9 cellular contexts compared by ENCODE assay signal in the genomic region with DNA sequence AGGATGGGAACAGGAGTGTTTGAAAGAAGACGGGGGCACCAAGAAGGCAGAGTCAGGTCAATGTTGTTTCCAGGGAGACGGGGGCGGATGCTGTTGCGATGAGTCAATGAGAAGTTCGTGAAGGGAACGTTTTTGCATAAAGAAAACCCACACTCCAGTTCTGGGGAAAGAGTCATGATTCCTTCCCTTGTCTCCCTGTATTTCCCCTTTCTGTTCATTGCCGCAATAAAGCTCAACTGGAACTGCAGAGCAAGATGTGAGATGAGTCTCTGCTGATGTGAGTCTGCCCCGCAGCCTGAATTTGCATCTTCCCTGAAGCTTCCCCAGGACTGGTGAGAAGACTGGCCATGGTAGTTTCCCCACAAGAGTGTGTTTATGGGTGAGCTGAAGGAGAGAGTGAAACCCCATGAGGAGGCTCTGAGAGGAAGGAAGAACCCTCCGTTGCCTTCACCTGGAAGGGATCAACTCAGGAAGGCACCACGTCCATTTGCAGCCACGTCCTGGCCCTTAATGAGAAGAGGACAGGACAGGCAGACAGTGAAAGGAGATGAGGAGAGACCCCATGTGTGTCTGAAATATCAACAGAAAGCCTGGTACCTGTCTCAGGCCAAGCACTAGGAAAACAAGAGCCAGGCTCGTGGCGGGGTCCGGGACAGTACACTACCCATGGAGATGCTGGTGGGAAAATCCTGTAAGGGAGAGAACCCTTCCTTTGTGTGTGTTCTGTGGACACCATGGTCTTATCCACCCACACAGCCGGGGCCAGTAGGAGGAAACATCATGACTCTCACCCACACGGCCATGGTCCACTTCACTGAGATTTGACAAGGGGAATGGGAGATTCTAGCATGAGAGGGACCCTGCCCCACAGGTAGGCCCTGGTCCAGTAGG. TPM values are rescaled to one million over a fixed set of nuclear protein-coding genes. Genes with fewer than 3 reads are reported as not detected.
DNase-seq lines count a peak whose midpoint lies in the region; ATAC-seq and TF ChIP-seq lines count a peak whose summit lies in the region.
"Had no signal": no experiment of that assay in that cellular context is flagged by ENCODE, and none has a peak within 500 bp of the region (broad histone marks: within the 10 kb centered on the region; RNA-seq: fewer than 3 reads in every experiment).

No MANE protein-coding gene starts in this region.

- peak overlapping the region; percentile 52 for H3K27ac Mint-ChIP-seq in endothelial cell (ENCODE audit: unreplicated experiment)
- peak overlapping the region in 1 of 7 donors; percentile 35 for H3K27ac Mint-ChIP-seq in CD4-positive, alpha-beta memory T cell
- H3K27ac Mint-ChIP-seq: activated CD8-positive, alpha-beta T cell treated with anti-CD3 and anti-CD28 coated beads, Interleukin-2, amount 10 ng/mL, durations not matched to agents 7 days and 5 days had no signal

- POLR2A ChIA-PET in CD4-positive, alpha-beta memory T cell (lab: Charles Lee; ENCODE audit: partially characterized antibody): no interaction called here

- DNase-seq in GM12865 (ENCODE audit: low read depth) (peak; percentile 66), endothelial cell (ENCODE audit: low spot score) (no peak), HT-29 (ENCODE audit: low spot score) (no peak)
- no peak for DNase-seq in CD4-positive, alpha-beta memory T cell
- no peak for DNase-seq in stimulated activated naive CD4-positive, alpha-beta T cell treated with Interleukin-2 at 50 U/mL for 16 hours (lab: John Stamatoyannopoulos, UW)
- DNase-seq: activated CD8-positive, alpha-beta T cell treated with anti-CD3 and anti-CD28 coated beads, Interleukin-2, amount 10 ng/mL, durations not matched to agents 7 days and 5 days; mammary epithelial cell had no signal

- H3K4me3 Mint-ChIP-seq in endothelial cell (ENCODE audit: unreplicated experiment): no peak overlapping the region
- no peak overlapping the region for H3K4me3 Mint-ChIP-seq in CD4-positive, alpha-beta memory T cell
- H3K4me3 Mint-ChIP-seq: activated CD8-positive, alpha-beta T cell treated with anti-CD3 and anti-CD28 coated beads, Interleukin-2, amount 10 ng/mL, durations not matched to agents 7 days and 5 days had no signal

- peak; percentile 66 for ATAC-seq in GM21619 (IDR thresholded peaks at IDR 0.05; ENCODE audit: unreplicated experiment)
- ATAC-seq: activated CD8-positive, alpha-beta T cell treated with anti-CD3 and anti-CD28 coated beads, Interleukin-2, amount 10 ng/mL, durations not matched to agents 7 days and 5 days had no signal

- H3K9me3 ChIP-seq in CD4-positive, alpha-beta memory T cell (ENCODE audit: control insufficient read depth in 1 of 2, low read length in 2 of 2): no peaks in the 10 kb centered on the region

- intact Hi-C loops in CD4-positive, alpha-beta memory T cell (cut with micrococcal nuclease): no loop called here

- no peaks in the 10 kb centered on the region for H3K27me3 ChIP-seq in CD4-positive, alpha-beta memory T cell (ENCODE audit: insufficient read depth, low read length)

- H3K4me1 ChIP-seq in CD4-positive, alpha-beta memory T cell (ENCODE audit: insufficient read depth, low read length): no peaks in the 10 kb centered on the region

- TF ChIP-seq CTCF in GM12865 (IDR thresholded peaks at IDR 0.05; ENCODE audit: insufficient read depth, low read depth, low read length, missing control alignments): no peak
- TF ChIP-seq CTCF in endothelial cell (IDR thresholded peaks at IDR 0.05; ENCODE audit: unreplicated experiment): no peak

- peak overlapping the region; percentile 14 for H3K4me3 ChIP-seq in GM12865 (ENCODE audit: low read depth, low read length)
- H3K4me3 ChIP-seq in CD4-positive, alpha-beta memory T cell (ENCODE audit: low read length in 2 of 2): no peak overlapping the region
- H3K4me3 ChIP-seq: skin epidermis had no signal

- no peaks in the 10 kb centered on the region for H3K4me1 Mint-ChIP-seq in endothelial cell (ENCODE audit: unreplicated experiment)
- H3K4me1 Mint-ChIP-seq in CD4-positive, alpha-beta memory T cell: no peaks in the 10 kb centered on the region

- peaks cover 43% of the 10 kb centered on the region for H3K9me3 Mint-ChIP-seq in endothelial cell (ENCODE audit: unreplicated experiment)
- peaks cover 0 to 30% (median 13%) of the 10 kb centered on the region in 8 donors for H3K9me3 Mint-ChIP-seq in CD4-positive, alpha-beta memory T cell

- H3K27ac ChIP-seq in CD4-positive, alpha-beta memory T cell (ENCODE audit: low read depth, low read length): no peak overlapping the region

- H3K36me3 Mint-ChIP-seq in endothelial cell (ENCODE audit: low read depth, unreplicated experiment): peaks cover 7% of the 10 kb centered on the region
- H3K36me3 Mint-ChIP-seq in CD4-positive, alpha-beta memory T cell: no peaks in the 10 kb centered on the region

- peaks cover 11% of the 10 kb centered on the region for H3K27me3 Mint-ChIP-seq in endothelial cell (ENCODE audit: unreplicated experiment)
- peaks cover 15 to 27% of the 10 kb centered on the region in 2 donors for H3K27me3 Mint-ChIP-seq in CD4-positive, alpha-beta memory T cell

- no peaks in the 10 kb centered on the region for H3K36me3 ChIP-seq in CD4-positive, alpha-beta memory T cell (ENCODE audit: insufficient read depth, low read length)

- CTCF ChIA-PET in CD4-positive, alpha-beta memory T cell (lab: Charles Lee; ENCODE audit: partially characterized antibody): no interaction called here

RNA-seq across cellular contexts. Expression of a gene that starts 13.7 kb away (rescaled TPM):
- not detected for total RNA-seq in endothelial cell (ENCODE audit: unreplicated experiment)
- total RNA-seq in CD4-positive, alpha-beta memory T cell: not detected
- not detected for polyA plus RNA-seq in CD4-positive, alpha-beta memory T cell
- not detected in 2 replicates for total RNA-seq in HT-29 (2014; rRNA removed; shearing (Covaris generic))
- total RNA-seq: activated CD8-positive, alpha-beta T cell treated with anti-CD3 and anti-CD28 coated beads, Interleukin-2, amount 10 ng/mL, durations not matched to agents 7 days and 5 days; mammary epithelial cell had no signal
- polyA plus RNA-seq: mammary epithelial cell had no signal

RNA-seq across cellular contexts. Expression of a gene that starts 23.1 kb away (rescaled TPM):
- not detected for total RNA-seq in endothelial cell (ENCODE audit: unreplicated experiment)
- 1 to 10 TPM in 1 of 2 experiments, under 1 TPM in 1; 0.64 to 1.6 TPM for total RNA-seq in CD4-positive, alpha-beta memory T cell
- under 1 TPM in 1 of 2 donors, not detected in 1; 0.34 TPM for polyA plus RNA-seq in CD4-positive, alpha-beta memory T cell
- not detected in 2 replicates for total RNA-seq in HT-29 (2014; rRNA removed; shearing (Covaris generic))
- total RNA-seq: mammary epithelial cell had no signal
- polyA plus RNA-seq: mammary epithelial cell had no signal

RNA-seq across cellular contexts. Expression of a gene that starts 33.5 kb away (rescaled TPM):
- not detected for total RNA-seq in endothelial cell (ENCODE audit: unreplicated experiment)
- under 1 TPM; 0.35 to 0.47 TPM for total RNA-seq in CD4-positive, alpha-beta memory T cell
- not detected for polyA plus RNA-seq in CD4-positive, alpha-beta memory T cell
- total RNA-seq in HT-29 (2014; rRNA removed; shearing (Covaris generic)): not detected in 2 replicates
- total RNA-seq: activated CD8-positive, alpha-beta T cell treated with anti-CD3 and anti-CD28 coated beads, Interleukin-2, amount 10 ng/mL, durations not matched to agents 7 days and 5 days; mammary epithelial cell had no signal
- polyA plus RNA-seq: mammary epithelial cell had no signal

RNA-seq across cellular contexts. Expression of a gene that starts 55.6 kb away (rescaled TPM):
- not detected for total RNA-seq in endothelial cell (ENCODE audit: unreplicated experiment)
- 1 to 10 TPM; 3.2 to 3.5 TPM for total RNA-seq in CD4-positive, alpha-beta memory T cell
- polyA plus RNA-seq in CD4-positive, alpha-beta memory T cell: not detected
- not detected in 2 replicates for total RNA-seq in HT-29 (2014; rRNA removed; shearing (Covaris generic))
- total RNA-seq: activated CD8-positive, alpha-beta T cell treated with anti-CD3 and anti-CD28 coated beads, Interleukin-2, amount 10 ng/mL, durations not matched to agents 7 days and 5 days; mammary epithelial cell had no signal
- polyA plus RNA-seq: mammary epithelial cell had no signal
